11 cellular contexts compared by ENCODE assay signal in genomic region chr3:177051419-177051818, GRCh38.
DNase-seq lines count a peak whose midpoint lies in the region; ATAC-seq and TF ChIP-seq lines count a peak whose summit lies in the region.
"Had no signal": no experiment of that assay in that cellular context is flagged by ENCODE, and none has a peak within 500 bp of the region (broad histone marks: within the 10 kb centered on the region; RNA-seq: fewer than 3 reads in every experiment).

No MANE protein-coding gene starts in this region.

- no peak overlapping the region for H3K4me3 ChIP-seq in heart left ventricle
- no peak overlapping the region for H3K4me3 ChIP-seq in right atrium auricular region
- no peak overlapping the region for H3K4me3 ChIP-seq in transverse colon

- H3K36me3 ChIP-seq in heart left ventricle (peaks cover 0 to 61% (median 40%) of the 10 kb centered on the region in 9 donors), right atrium auricular region (peaks cover 32% of the 10 kb centered on the region), transverse colon (peaks cover 0 to 30% (median 4%) of the 10 kb centered on the region in 4 donors)

- in situ Hi-C loops in transverse colon (cut with MboI; ENCODE audit: low pct_ligation_motif_present in 1 of 4, low pct_unique_long_range_greater_than_20kb in 1 of 4, low sequenced_read_pairs in 3 of 4), result loop anchor here (10.0 to 25.0 kb wide), 5 partner anchors 136 to 1286 kb away; partner anchors contain the start of gene TBL1XR1 (in 2 of the 4)

- no peak for TF ChIP-seq EP300 in transverse colon (IDR thresholded peaks at IDR 0.05; ENCODE audit: low read depth)

- TF ChIP-seq CTCF in heart left ventricle (IDR thresholded peaks at IDR 0.05), result no peak
- TF ChIP-seq CTCF in right atrium auricular region (IDR thresholded peaks at IDR 0.05), result no peak
- no peak for TF ChIP-seq CTCF in transverse colon (IDR thresholded peaks at IDR 0.05)

- H3K4me1 ChIP-seq in heart left ventricle (peaks cover 0 to 30% (median 21%) of the 10 kb centered on the region in 12 donors), right atrium auricular region (peaks cover 0 to 21% of the 10 kb centered on the region in 2 donors), transverse colon (peaks cover 4 to 39% (median 6%) of the 10 kb centered on the region in 4 donors)

- TF ChIP-seq POLR2A in heart left ventricle (IDR thresholded peaks at IDR 0.05), result no peak
- no peak for TF ChIP-seq POLR2A in transverse colon (IDR thresholded peaks at IDR 0.05)

- DNase-seq in heart left ventricle, result no peak
- DNase-seq in right atrium auricular region (ENCODE audit: low spot score), result no peak
- DNase-seq in SHP77 (lab: John Stamatoyannopoulos, UW), result peak; percentile 31 to 68
- DNase-seq in hippocampal formation (lab: John Stamatoyannopoulos, UW), result peak; percentile 17 to 73
- no peak for DNase-seq in transverse colon
- DNase-seq in stimulated activated naive CD4-positive, alpha-beta T cell (lab: John Stamatoyannopoulos, UW), result no peak
- DNase-seq in NCI-H526 treated with DMSO at 0.1 percent for 48 hours (lab: John Stamatoyannopoulos, UW), result no peak
- no peak for DNase-seq in mesenteric fat pad (ENCODE audit: low spot score)
- DNase-seq: activated CD8-positive, alpha-beta memory T cell treated with anti-CD3 and anti-CD28 coated beads, Interleukin-2, amount 50 U/mL, for 48 hours; aorta; islet precursor cell had no signal

- H3K9me3 ChIP-seq in heart left ventricle (no peaks in the 10 kb centered on the region), right atrium auricular region (no peaks in the 10 kb centered on the region), transverse colon (no peaks in the 10 kb centered on the region)

- H3K27me3 ChIP-seq in heart left ventricle (no peaks in the 10 kb centered on the region), right atrium auricular region (no peaks in the 10 kb centered on the region), transverse colon (no peaks in the 10 kb centered on the region)

- WGBS in heart left ventricle, 4 donors, result 48 to 59% (median 54%) methylated on average over 4 of the region's 4 CpGs
- WGBS in transverse colon (ENCODE audit: low coverage in 1 of 2), 2 donors, result 50 to 64% methylated on average over 4 of the region's 4 CpGs

- peak in 3 of 4 donors; percentile 16 to 44 (median 39) for ATAC-seq in heart left ventricle

- peak overlapping the region in 1 of 12 donors; percentile 7 for H3K27ac ChIP-seq in heart left ventricle
- peak overlapping the region in 1 of 2 donors; percentile 5 for H3K27ac ChIP-seq in right atrium auricular region
- H3K27ac ChIP-seq in transverse colon, result peak overlapping the region; percentile 13 to 43 (median 33)

- intact Hi-C loops in heart left ventricle (cut with DNase I) (loop anchor here (2.0 to 10.0 kb wide), 14 partner anchors 141 to 1336 kb away; partner anchors contain the start of gene TBL1XR1 (in 7 of the 10)), transverse colon (cut with DNase I; ENCODE audit: low total_unique reads) (loop anchor here (2.0 to 5.0 kb wide), 2 partner anchors 145 to 306 kb away; partner anchors contain the start of gene TBL1XR1)

Comparison
In these comparisons a context has a peak if more than half of its experiments do, and no peak if none do; other contexts are left out.
1. DNase-seq: peak in SHP77 (2 of 2) and hippocampal formation (2 of 2); none in heart left ventricle (0 of 5), right atrium auricular region (single experiment), transverse colon (single experiment), stimulated activated naive CD4-positive, alpha-beta T cell (0 of 6), NCI-H526 treated with DMSO at 0.1 percent for 48 hours (single experiment) and mesenteric fat pad (single experiment).